Comparison of ENCODE assay signal across 27 cellular contexts in genomic region chr17:74543406-74543805, GRCh38. TPM values are rescaled to one million over a fixed set of nuclear protein-coding genes. Genes with fewer than 3 reads are reported as not detected.
"Had no signal": no experiment of that assay in that cellular context is flagged by ENCODE, and none has a peak within 500 bp of the region (broad histone marks: within the 10 kb centered on the region; RNA-seq: fewer than 3 reads in every experiment).

No MANE protein-coding gene starts in this region.

- H3K4me3 ChIP-seq: K562, SJSA1 had no signal

- FAIRE-seq: astrocyte, K562 had no signal

- H3K9me3 Mint-ChIP-seq: activated B cell treated with CpG ODN at 0.5 μM for 24 hours; activated CD4-positive, alpha-beta memory T cell treated with anti-CD3 and anti-CD28 coated beads for 36 hours; activated CD4-positive, alpha-beta T cell treated with anti-CD3 and anti-CD28 coated beads, Interleukin-2, amount 10 ng/mL, durations not matched to agents 24 days and 14 days; activated naive CD4-positive, alpha-beta T cell treated with anti-CD3 and anti-CD28 coated beads, Interleukin-2, amount 50 U/mL, for 24 hours; central memory CD8-positive, alpha-beta T cell; T-helper 1 cell treated with Interleukin-12 subunit alpha and Interleukin-12 subunit beta and Interleukin-4 antibody, amounts not matched to agents 30 μg/mL and 1 μg/mL, for 36 hours had no signal

- H3K27ac Mint-ChIP-seq: activated B cell treated with CpG ODN at 0.5 μM for 24 hours; activated CD4-positive, alpha-beta memory T cell treated with anti-CD3 and anti-CD28 coated beads for 36 hours; activated CD4-positive, alpha-beta T cell treated with anti-CD3 and anti-CD28 coated beads, Interleukin-2, amount 10 ng/mL, durations not matched to agents 24 days and 14 days; activated naive CD4-positive, alpha-beta T cell treated with anti-CD3 and anti-CD28 coated beads, Interleukin-2, amount 50 U/mL, for 24 hours; T-helper 1 cell treated with Interleukin-12 subunit alpha and Interleukin-12 subunit beta and Interleukin-4 antibody, amounts not matched to agents 30 μg/mL and 1 μg/mL, for 36 hours had no signal

- H3K4me3 Mint-ChIP-seq: activated B cell treated with CpG ODN at 0.5 μM for 24 hours; activated CD4-positive, alpha-beta memory T cell treated with anti-CD3 and anti-CD28 coated beads for 36 hours; activated CD4-positive, alpha-beta T cell treated with anti-CD3 and anti-CD28 coated beads, Interleukin-2, amount 10 ng/mL, durations not matched to agents 24 days and 14 days; activated naive CD4-positive, alpha-beta T cell treated with anti-CD3 and anti-CD28 coated beads, Interleukin-2, amount 50 U/mL, for 24 hours; brain; central memory CD8-positive, alpha-beta T cell; T-helper 1 cell treated with Interleukin-12 subunit alpha and Interleukin-12 subunit beta and Interleukin-4 antibody, amounts not matched to agents 30 μg/mL and 1 μg/mL, for 36 hours had no signal

- H3K27ac ChIP-seq: RWPE1, SJSA1 had no signal

- H3K4me1 ChIP-seq: SJSA1 had no signal

- H3K36me3 ChIP-seq: SJSA1 had no signal

- DNase-seq: activated B cell treated with CpG ODN at 0.5 μM for 24 hours; activated CD4-positive, alpha-beta memory T cell treated with anti-CD3 and anti-CD28 coated beads for 36 hours; activated CD4-positive, alpha-beta T cell treated with anti-CD3 and anti-CD28 coated beads for 1 hour; activated CD4-positive, alpha-beta T cell treated with anti-CD3 and anti-CD28 coated beads, Interleukin-2, amount 10 ng/mL, durations not matched to agents 24 days and 14 days; activated CD8-positive, alpha-beta memory T cell treated with anti-CD3 and anti-CD28 coated beads, Interleukin-2, amount 50 U/mL, for 4 hours; activated naive CD4-positive, alpha-beta T cell; activated T-cell treated with anti-CD3 and anti-CD28 coated beads, Interleukin-2, amount 50 U/mL, for 1 hour; amygdala; Karpas-422; NCI-H1105 treated with DMSO at 0.1 percent for 48 hours; NCI-H1436 treated with DMSO at 0.1 percent for 48 hours; NCI-H187; NCI-H2081; NCI-H510A treated with DMSO at 0.1 percent for 48 hours; NCI-H69; NK-92 treated with Interleukin-12 subunit alpha and Interleukin-12 subunit beta, amount 100 ng/mL, for 24 hours; OCI-M1; SHP77 had no signal

- H3K4me1 Mint-ChIP-seq: activated naive CD4-positive, alpha-beta T cell treated with anti-CD3 and anti-CD28 coated beads, Interleukin-2, amount 50 U/mL, for 24 hours had no signal

- H3K36me3 Mint-ChIP-seq: activated CD4-positive, alpha-beta memory T cell treated with anti-CD3 and anti-CD28 coated beads for 36 hours; activated naive CD4-positive, alpha-beta T cell treated with anti-CD3 and anti-CD28 coated beads, Interleukin-2, amount 50 U/mL, for 24 hours; brain had no signal

- ATAC-seq: K562, Panc1 had no signal

RNA-seq across cellular contexts. Expression of gene CD300C, which starts 2.5 kb away (rescaled TPM):
- total RNA-seq: K562, SJSA1 had no signal

RNA-seq across cellular contexts. Expression of gene CD300LB, which starts 12.1 kb away (rescaled TPM):
- total RNA-seq: activated B cell treated with CpG ODN at 0.5 μM for 24 hours; activated CD4-positive, alpha-beta memory T cell treated with anti-CD3 and anti-CD28 coated beads for 36 hours; activated CD4-positive, alpha-beta T cell treated with anti-CD3 and anti-CD28 coated beads, Interleukin-2, amount 10 ng/mL, durations not matched to agents 24 days and 14 days; astrocyte; K562; SJSA1 had no signal
- polyA plus RNA-seq: K562 had no signal

RNA-seq across cellular contexts. Expression of gene CD300H, which starts 23.9 kb away (rescaled TPM):
- total RNA-seq: activated B cell treated with CpG ODN at 0.5 μM for 24 hours; activated CD4-positive, alpha-beta memory T cell treated with anti-CD3 and anti-CD28 coated beads for 36 hours; activated CD4-positive, alpha-beta T cell treated with anti-CD3 and anti-CD28 coated beads, Interleukin-2, amount 10 ng/mL, durations not matched to agents 24 days and 14 days; astrocyte; K562; SJSA1 had no signal
- polyA plus RNA-seq: K562 had no signal

RNA-seq across cellular contexts. Expression of gene CD300LD, which starts 48.7 kb away (rescaled TPM):
- total RNA-seq: activated B cell treated with CpG ODN at 0.5 μM for 24 hours; activated CD4-positive, alpha-beta memory T cell treated with anti-CD3 and anti-CD28 coated beads for 36 hours; activated CD4-positive, alpha-beta T cell treated with anti-CD3 and anti-CD28 coated beads, Interleukin-2, amount 10 ng/mL, durations not matched to agents 24 days and 14 days; astrocyte; K562; SJSA1 had no signal
- polyA plus RNA-seq: K562 had no signal
